8 cellular contexts compared by ENCODE assay signal in the genomic region with DNA sequence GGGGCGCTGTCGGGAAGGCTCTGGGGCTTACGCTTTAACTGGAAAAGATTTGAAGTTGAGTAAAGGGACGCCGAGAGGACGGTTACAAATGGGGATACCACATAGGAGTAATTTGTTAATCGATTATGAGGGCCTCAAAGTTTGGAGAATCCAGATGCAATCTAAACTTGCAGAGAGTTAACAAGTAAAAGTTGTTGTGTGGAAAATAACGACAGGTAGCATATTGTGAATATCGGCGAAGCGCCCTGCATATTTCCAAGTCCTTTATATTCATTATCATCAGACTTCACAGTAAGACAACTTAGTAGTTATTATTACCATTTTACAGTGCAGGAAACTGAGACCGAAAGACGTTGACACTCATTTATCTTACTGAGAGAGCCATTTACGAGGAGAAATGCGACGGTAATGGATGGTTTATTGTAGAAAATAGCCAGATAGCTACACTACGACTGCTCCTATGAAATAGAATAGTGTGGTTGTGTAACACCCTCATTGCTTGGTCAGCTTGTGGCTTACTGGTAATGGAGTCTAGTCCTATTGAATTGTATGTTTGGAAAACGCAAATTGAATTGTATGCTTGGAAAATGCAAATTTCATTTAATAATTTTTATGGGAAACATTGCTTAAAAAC. TPM values are rescaled to one million over a fixed set of nuclear protein-coding genes. Genes with fewer than 3 reads are reported as not detected.
A peak's percentile ranks its signal among the peaks of the same experiment; 100 is the strongest.
DNase-seq lines count a peak whose midpoint lies in the region; ATAC-seq, FAIRE-seq and TF ChIP-seq lines count a peak whose summit lies in the region.

No MANE protein-coding gene starts in this region.

- no peak overlapping the region for H3K56ac ChIP-seq in H9 (ENCODE audit: insufficient read length, low read depth, low read length)

- intact Hi-C loops in activated CD8-positive, alpha-beta T cell treated with anti-CD3 and anti-CD28 coated beads for 36 hours (cut with micrococcal nuclease), result no loop called here

- H2AK5ac ChIP-seq in H9 (ENCODE audit: insufficient read length, low read length), result no peak overlapping the region

- no peak overlapping the region for H2BK15ac ChIP-seq in H9 (ENCODE audit: low read depth, low read length)

- peaks cover 12% of the 10 kb centered on the region for H3K23me2 ChIP-seq in H9 (ENCODE audit: insufficient read length, low read depth, low read length, poor library complexity, severe bottlenecking)

- H3K79me2 ChIP-seq in H9 (ENCODE audit: insufficient read depth, low read length) (peaks cover 35% of the 10 kb centered on the region; the same call in 1 of the 2 replicates), hepatocyte (peaks cover 53% of the 10 kb centered on the region)

- H3K4me1 Mint-ChIP-seq in H9, result peaks cover 40 to 41% of the 10 kb centered on the region in 2 experiments
- H3K4me1 Mint-ChIP-seq in activated CD8-positive, alpha-beta T cell treated with anti-CD3 and anti-CD28 coated beads for 36 hours (ENCODE audit: low read depth), result peaks cover 53% of the 10 kb centered on the region

- H2AFZ ChIP-seq in H9 (ENCODE audit: low read length) (no peak overlapping the region), hepatocyte (peak overlapping the region; percentile 76)

- no peak for FAIRE-seq in small intestine (lab: Jason Lieb, UNC)

- H3K14ac ChIP-seq in H9 (ENCODE audit: insufficient read depth, low read length), result 0 out of 2 replicates have a peak overlapping the region, but pooled peaks have one; percentile 21

- H3K9me3 ChIP-seq in H9 (ENCODE audit: control insufficient read depth, low read depth, low read length), result no peaks in the 10 kb centered on the region
- no peaks in the 10 kb centered on the region for H3K9me3 ChIP-seq in hepatocyte (ENCODE audit: low read depth)
- no peaks in the 10 kb centered on the region for H3K9me3 ChIP-seq in small intestine (ENCODE audit: control insufficient read depth, low read depth)

- no peak overlapping the region for H2BK120ac ChIP-seq in H9 (ENCODE audit: low read depth, low read length, poor library complexity, severe bottlenecking)

- H4K8ac ChIP-seq in H9 (replicated peaks; ENCODE audit: insufficient read length, low read depth, low read length), result no peak overlapping the region

- H3K9me3 Mint-ChIP-seq in H9, result no peaks in the 10 kb centered on the region
- no peaks in the 10 kb centered on the region for H3K9me3 Mint-ChIP-seq in activated CD8-positive, alpha-beta T cell treated with anti-CD3 and anti-CD28 coated beads for 36 hours

- H4K91ac ChIP-seq in H9 (ENCODE audit: insufficient read length, low read depth, low read length), result no peak overlapping the region

- H4K5ac ChIP-seq in H9 (ENCODE audit: insufficient read length, low read depth, low read length), result no peak overlapping the region

- H3K27ac ChIP-seq in H9 (ENCODE audit: insufficient read length, low read depth, low read length) (peak overlapping the region; percentile 31), hepatocyte (peak overlapping the region; percentile 99), small intestine (ENCODE audit: low read depth in 1 of 2, low read length in 1 of 2) (peak overlapping the region; percentile 96 to 99)

- H2BK12ac ChIP-seq in H9 (ENCODE audit: insufficient read length, low read depth, low read length), result no peak overlapping the region

- H3K9me2 ChIP-seq in hepatocyte (replicated peaks; ENCODE audit: insufficient read depth), result no peaks in the 10 kb centered on the region

- H2BK20ac ChIP-seq in H9 (ENCODE audit: low read depth, low read length, poor library complexity, severe bottlenecking), result no peak overlapping the region

- no peak for ATAC-seq in activated CD8-positive, alpha-beta T cell treated with anti-CD3 and anti-CD28 coated beads for 36 hours
- no peak for ATAC-seq in GM21576 (IDR thresholded peaks at IDR 0.05; ENCODE audit: unreplicated experiment)
- no peak for ATAC-seq in GM19397 (IDR thresholded peaks at IDR 0.05; ENCODE audit: unreplicated experiment)

- H3K36me3 Mint-ChIP-seq in H9 (ENCODE audit: insufficient read depth in 1 of 3, low read depth in 3 of 3), result no peaks in the 10 kb centered on the region
- H3K36me3 Mint-ChIP-seq in activated CD8-positive, alpha-beta T cell treated with anti-CD3 and anti-CD28 coated beads for 36 hours (ENCODE audit: low read depth), result peaks cover 3% of the 10 kb centered on the region

- H3K23ac ChIP-seq in H9 (ENCODE audit: insufficient read length, low read depth, low read length), result no peak overlapping the region

- no peak overlapping the region for H3K4ac ChIP-seq in H9 (ENCODE audit: low read depth, low read length)

- H3K4me1 ChIP-seq in H9 (ENCODE audit: insufficient read depth, low read length) (no peaks in the 10 kb centered on the region), hepatocyte (ENCODE audit: insufficient read depth) (peaks cover 21% of the 10 kb centered on the region), small intestine (ENCODE audit: control insufficient read depth in 2 of 2, insufficient read depth in 1 of 2, low read depth in 1 of 2, low read length in 1 of 2) (peaks cover 0 to 5% of the 10 kb centered on the region in 2 donors)

- no peak overlapping the region for H2BK5ac ChIP-seq in H9 (ENCODE audit: insufficient read length, low read length)

- POLR2A ChIA-PET in activated CD8-positive, alpha-beta T cell treated with anti-CD3 and anti-CD28 coated beads for 36 hours (lab: Charles Lee), result interaction anchor here (0.6 to 1.6 kb wide), 5 partner anchors 10 to 244 kb away, joined by 3 to 4 read pairs (median 3); a partner anchor contains a TSS

- TF ChIP-seq CTCF in H9 (conservative IDR thresholded peaks at IDR 0.05), result no peak
- no peak for TF ChIP-seq CTCF in activated CD8-positive, alpha-beta T cell treated with anti-CD3 and anti-CD28 coated beads for 36 hours (IDR thresholded peaks at IDR 0.05)
- TF ChIP-seq CTCF in hepatocyte (IDR thresholded peaks at IDR 0.05; ENCODE audit: poor library complexity), result peak; percentile 5

- H3K27me3 Mint-ChIP-seq in H9 (ENCODE audit: low read depth), result peaks cover 9% of the 10 kb centered on the region
- peaks cover 19% of the 10 kb centered on the region for H3K27me3 Mint-ChIP-seq in activated CD8-positive, alpha-beta T cell treated with anti-CD3 and anti-CD28 coated beads for 36 hours

- H3K36me3 ChIP-seq in hepatocyte (replicated peaks; ENCODE audit: insufficient read depth, low read depth) (no peaks in the 10 kb centered on the region), small intestine (ENCODE audit: control insufficient read depth in 2 of 2, insufficient read depth in 2 of 2, low read length in 2 of 2) (no peaks in the 10 kb centered on the region)

- H3K4me3 ChIP-seq in hepatocyte, result peak overlapping the region; percentile 89
- H3K4me3 ChIP-seq in small intestine (ENCODE audit: low read depth in 1 of 2, low read length in 2 of 2), result peak overlapping the region; percentile 86 to 96

- no peak overlapping the region for H3K18ac ChIP-seq in H9 (ENCODE audit: insufficient read length, low read depth, low read length)

- H3K27me3 ChIP-seq in H9 (ENCODE audit: insufficient read depth, low read length), result no peaks in the 10 kb centered on the region
- peaks cover 3% of the 10 kb centered on the region for H3K27me3 ChIP-seq in hepatocyte
- H3K27me3 ChIP-seq in small intestine (ENCODE audit: control insufficient read depth in 2 of 2, insufficient read depth in 2 of 2, low read length in 2 of 2), result no peaks in the 10 kb centered on the region

- H3T11ph ChIP-seq in H9 (ENCODE audit: low read length), result no peak overlapping the region

- DNase-seq in AG08395 (ENCODE audit: low spot score), result peak; percentile 27
- DNase-seq in H9, result no peak
- DNase-seq in activated CD8-positive, alpha-beta T cell treated with anti-CD3 and anti-CD28 coated beads for 36 hours, result no peak
- DNase-seq in hepatocyte (ENCODE audit: low spot score), result no peak
- DNase-seq in small intestine, result peak; percentile 46
- DNase-seq in SK-N-DZ (ENCODE audit: low spot score), result no peak

- peak overlapping the region; percentile 96 for H3K4me2 ChIP-seq in H9 (ENCODE audit: insufficient read depth, insufficient read length, low read length)
- peak overlapping the region; percentile 76 for H3K4me2 ChIP-seq in hepatocyte

- CTCF ChIA-PET in activated CD8-positive, alpha-beta T cell treated with anti-CD3 and anti-CD28 coated beads for 36 hours (lab: Charles Lee), result interaction anchor here (1.5 to 1.7 kb wide), 3 partner anchors 17 to 162 kb away, joined by 3 to 4 read pairs (median 4); no protein-coding TSS in a partner anchor

- peaks cover 15% of the 10 kb centered on the region for H3K79me1 ChIP-seq in H9 (ENCODE audit: insufficient read depth, low read depth, low read length, poor library complexity, severe bottlenecking)

- H3K27ac Mint-ChIP-seq in H9, result peak overlapping the region; percentile 87 to 94 (median 92)
- H3K27ac Mint-ChIP-seq in activated CD8-positive, alpha-beta T cell treated with anti-CD3 and anti-CD28 coated beads for 36 hours, result peak overlapping the region; percentile 93

- H3K4me3 Mint-ChIP-seq in H9, result peak overlapping the region; percentile 84 to 87
- H3K4me3 Mint-ChIP-seq in activated CD8-positive, alpha-beta T cell treated with anti-CD3 and anti-CD28 coated beads for 36 hours, result peak overlapping the region; percentile 74

- no CpG with 5 or more reads among the region's 18 CpGs for WGBS in H9 (ENCODE audit: extremely low coverage, insufficient read length, low lambda C conversion rate)
- WGBS in hepatocyte (ENCODE audit: low lambda C conversion rate, missing lambda C conversion rate), result 3% methylated on average over 18 of the region's 18 CpGs
- WGBS in small intestine, 3 donors, result 1 to 2% (median 2%) methylated on average over 18 of the region's 18 CpGs

- peak overlapping the region; percentile 76 for H3K9ac ChIP-seq in H9 (ENCODE audit: extremely low read depth, insufficient read length, low read length)

- H4K20me1 ChIP-seq in H9 (ENCODE audit: control insufficient read depth, insufficient read depth, insufficient read length) (no peaks in the 10 kb centered on the region), hepatocyte (ENCODE audit: insufficient read depth, poor library complexity, severe bottlenecking) (peaks cover 46% of the 10 kb centered on the region)

RNA-seq across cellular contexts. Expression of a gene that starts 0.7 kb away (rescaled TPM):
- total RNA-seq in H9 (2021), result 17.1 and 18.1 TPM in 2 replicates
- 10 to 100 TPM; 27.8 to 28.2 TPM for total RNA-seq in activated CD8-positive, alpha-beta T cell treated with anti-CD3 and anti-CD28 coated beads for 36 hours
- total RNA-seq in hepatocyte, result 29.2 and 30.1 TPM in 2 replicates
- 22.6 and 24.6 TPM in 2 replicates for polyA plus RNA-seq in hepatocyte
- polyA plus RNA-seq in small intestine, result 10 to 100 TPM; 12.7 to 16.0 (median 13.2) TPM
- 56.5 and 64.9 TPM in 2 replicates for polyA plus RNA-seq in SK-N-DZ (2014; cell fraction: cytosol; rRNA removed)
- polyA plus RNA-seq in SK-N-DZ (2014; cell fraction: nucleus; rRNA removed), result 44.1 and 50.6 TPM in 2 replicates

RNA-seq across cellular contexts. Expression of a gene that starts 12.3 kb away (rescaled TPM):
- 0.31 and 0.44 TPM in 2 replicates for total RNA-seq in H9 (2021)
- total RNA-seq in activated CD8-positive, alpha-beta T cell treated with anti-CD3 and anti-CD28 coated beads for 36 hours, result not detected
- total RNA-seq in hepatocyte, result 2.8 and 3.0 TPM in 2 replicates
- 2.6 and 3.3 TPM in 2 replicates for polyA plus RNA-seq in hepatocyte
- 10 to 100 TPM in 2 of 3 donors, 1 to 10 TPM in 1; 7.6 to 23.9 (median 10.3) TPM for polyA plus RNA-seq in small intestine
- not detected in 2 replicates for polyA plus RNA-seq in SK-N-DZ (2014; cell fraction: cytosol; rRNA removed)
- polyA plus RNA-seq in SK-N-DZ (2014; cell fraction: nucleus; rRNA removed), result not detected in 2 replicates

Comparison
In these comparisons a context has a peak if more than half of its experiments do, and no peak if none do; other contexts are left out.
1. DNase-seq: peak in AG08395 (single experiment) and small intestine (single experiment); none in H9 (single experiment), activated CD8-positive, alpha-beta T cell treated with anti-CD3 and anti-CD28 coated beads for 36 hours (single experiment), hepatocyte (single experiment) and SK-N-DZ (single experiment).
2. H3K27ac ChIP-seq: peak in every context shown above with its lines; median percentile 99 in hepatocyte; 98 in small intestine; 31 in H9.